Comparison of ENCODE assay signal across 8 cellular contexts in the genomic region with DNA sequence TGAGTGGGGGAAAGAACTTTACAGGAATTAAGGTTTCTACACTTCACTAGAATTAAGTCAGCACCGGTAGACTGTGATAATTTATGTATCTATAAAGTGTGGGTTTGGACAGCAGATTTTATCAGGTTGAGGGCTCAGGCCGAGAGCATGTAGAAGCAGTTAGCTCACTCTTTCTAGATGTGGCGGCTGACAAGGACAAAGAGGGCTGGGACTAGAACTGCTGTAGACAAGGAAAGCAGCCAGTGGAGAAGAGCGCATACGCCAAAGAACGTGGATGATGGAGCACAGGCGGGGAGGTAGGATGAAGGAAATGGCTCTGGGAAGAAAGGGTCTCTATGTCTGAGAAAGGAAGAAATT. TPM values are rescaled to one million over a fixed set of nuclear protein-coding genes. Genes with fewer than 3 reads are reported as not detected.
DNase-seq lines count a peak whose midpoint lies in the region; ATAC-seq and TF ChIP-seq lines count a peak whose summit lies in the region.

No MANE protein-coding gene starts in this region.

- CTCF ChIA-PET in WTC11 (lab: Charles Lee), result interaction anchor here (0.5 to 2.2 kb wide), 32 partner anchors 9 to 730 kb away, joined by 3 to 14 read pairs (median 4); a partner anchor contains a TSS

- H3K9me3 ChIP-seq in neutrophil, result no peaks in the 10 kb centered on the region

- peaks cover 12% of the 10 kb centered on the region for H3K27me3 ChIP-seq in neutrophil

- peaks cover 20% of the 10 kb centered on the region for H3K36me3 ChIP-seq in neutrophil

- peak overlapping the region; percentile 99 for H3K4me3 Mint-ChIP-seq in WTC11

- ATAC-seq in HG03442 (IDR thresholded peaks at IDR 0.05; ENCODE audit: unreplicated experiment), result peak; percentile 19
- ATAC-seq in WTC11, result peak; percentile 49
- ATAC-seq in GM18873 (IDR thresholded peaks at IDR 0.05; ENCODE audit: low FRiP score, unreplicated experiment), result no peak

- H3K27ac ChIP-seq in neutrophil, result peak overlapping the region; percentile 91

- DNase-seq in NCI-H510A treated with DMSO at 0.1 percent for 48 hours (lab: John Stamatoyannopoulos, UW) (peak; percentile 58), NCI-H510A (lab: John Stamatoyannopoulos, UW) (no peak), WTC11 (ENCODE audit: low spot score) (no peak), fibroblast of gingiva (ENCODE audit: low read depth) (peak; percentile 1), COR-L47 (lab: John Stamatoyannopoulos, UW) (no peak)

- H3K9me3 Mint-ChIP-seq in WTC11, result no peaks in the 10 kb centered on the region

- no peak for TF ChIP-seq CTCF in WTC11 (IDR thresholded peaks at IDR 0.05)
- TF ChIP-seq CTCF in neutrophil (IDR thresholded peaks at IDR 0.05), result no peak

- peak overlapping the region in 1 of 2 experiments; percentile 88 for H3K4me3 ChIP-seq in neutrophil (ENCODE audit: low read depth in 1 of 2, low read length in 1 of 2)

- peaks cover 12 to 15% of the 10 kb centered on the region in 2 experiments for H3K4me1 ChIP-seq in neutrophil (ENCODE audit: control insufficient read depth in 1 of 2, insufficient read depth in 1 of 2, low read depth in 1 of 2, low read length in 1 of 2)

- POLR2A ChIA-PET in WTC11 (lab: Charles Lee), result interaction anchor here (0.5 to 0.6 kb wide), 2 partner anchors 353 to 627 kb away, joined by 3 to 5 read pairs; no protein-coding TSS in a partner anchor

- H3K36me3 Mint-ChIP-seq in WTC11, result peaks cover 12% of the 10 kb centered on the region

- 0 out of 2 replicates have a peak overlapping the region, but pooled peaks have one; percentile 98 for H3K27ac Mint-ChIP-seq in WTC11

- H3K4me1 Mint-ChIP-seq in WTC11, result peaks cover 15% of the 10 kb centered on the region

- peaks cover 4% of the 10 kb centered on the region for H3K27me3 Mint-ChIP-seq in WTC11 (ENCODE audit: low read depth)

TF ChIP-seq in WTC11, 78 proteins besides CTCF, POLR2A, EP300 and RAD21:
- TF ChIP-seq, protein P1, sequence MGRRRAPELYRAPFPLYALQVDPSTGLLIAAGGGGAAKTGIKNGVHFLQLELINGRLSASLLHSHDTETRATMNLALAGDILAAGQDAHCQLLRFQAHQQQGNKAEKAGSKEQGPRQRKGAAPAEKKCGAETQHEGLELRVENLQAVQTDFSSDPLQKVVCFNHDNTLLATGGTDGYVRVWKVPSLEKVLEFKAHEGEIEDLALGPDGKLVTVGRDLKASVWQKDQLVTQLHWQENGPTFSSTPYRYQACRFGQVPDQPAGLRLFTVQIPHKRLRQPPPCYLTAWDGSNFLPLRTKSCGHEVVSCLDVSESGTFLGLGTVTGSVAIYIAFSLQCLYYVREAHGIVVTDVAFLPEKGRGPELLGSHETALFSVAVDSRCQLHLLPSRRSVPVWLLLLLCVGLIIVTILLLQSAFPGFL (CRISPR knock-in tag; IDR thresholded peaks at IDR 0.05; ENCODE audit: borderline replicate concordance), result no peak
- TF ChIP-seq GABPB1 (CRISPR knock-in tag; IDR thresholded peaks at IDR 0.05), result no peak
- no peak for TF ChIP-seq MYBL2 (CRISPR knock-in tag; IDR thresholded peaks at IDR 0.05)
- no peak for TF ChIP-seq ZNF232 (CRISPR knock-in tag; IDR thresholded peaks at IDR 0.05)
- TF ChIP-seq, protein P2, sequence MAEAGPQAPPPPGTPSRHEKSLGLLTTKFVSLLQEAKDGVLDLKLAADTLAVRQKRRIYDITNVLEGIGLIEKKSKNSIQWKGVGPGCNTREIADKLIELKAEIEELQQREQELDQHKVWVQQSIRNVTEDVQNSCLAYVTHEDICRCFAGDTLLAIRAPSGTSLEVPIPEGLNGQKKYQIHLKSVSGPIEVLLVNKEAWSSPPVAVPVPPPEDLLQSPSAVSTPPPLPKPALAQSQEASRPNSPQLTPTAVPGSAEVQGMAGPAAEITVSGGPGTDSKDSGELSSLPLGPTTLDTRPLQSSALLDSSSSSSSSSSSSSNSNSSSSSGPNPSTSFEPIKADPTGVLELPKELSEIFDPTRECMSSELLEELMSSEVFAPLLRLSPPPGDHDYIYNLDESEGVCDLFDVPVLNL (CRISPR knock-in tag; IDR thresholded peaks at IDR 0.05; ENCODE audit: borderline replicate concordance, low read depth), result no peak
- TF ChIP-seq, protein P3, sequence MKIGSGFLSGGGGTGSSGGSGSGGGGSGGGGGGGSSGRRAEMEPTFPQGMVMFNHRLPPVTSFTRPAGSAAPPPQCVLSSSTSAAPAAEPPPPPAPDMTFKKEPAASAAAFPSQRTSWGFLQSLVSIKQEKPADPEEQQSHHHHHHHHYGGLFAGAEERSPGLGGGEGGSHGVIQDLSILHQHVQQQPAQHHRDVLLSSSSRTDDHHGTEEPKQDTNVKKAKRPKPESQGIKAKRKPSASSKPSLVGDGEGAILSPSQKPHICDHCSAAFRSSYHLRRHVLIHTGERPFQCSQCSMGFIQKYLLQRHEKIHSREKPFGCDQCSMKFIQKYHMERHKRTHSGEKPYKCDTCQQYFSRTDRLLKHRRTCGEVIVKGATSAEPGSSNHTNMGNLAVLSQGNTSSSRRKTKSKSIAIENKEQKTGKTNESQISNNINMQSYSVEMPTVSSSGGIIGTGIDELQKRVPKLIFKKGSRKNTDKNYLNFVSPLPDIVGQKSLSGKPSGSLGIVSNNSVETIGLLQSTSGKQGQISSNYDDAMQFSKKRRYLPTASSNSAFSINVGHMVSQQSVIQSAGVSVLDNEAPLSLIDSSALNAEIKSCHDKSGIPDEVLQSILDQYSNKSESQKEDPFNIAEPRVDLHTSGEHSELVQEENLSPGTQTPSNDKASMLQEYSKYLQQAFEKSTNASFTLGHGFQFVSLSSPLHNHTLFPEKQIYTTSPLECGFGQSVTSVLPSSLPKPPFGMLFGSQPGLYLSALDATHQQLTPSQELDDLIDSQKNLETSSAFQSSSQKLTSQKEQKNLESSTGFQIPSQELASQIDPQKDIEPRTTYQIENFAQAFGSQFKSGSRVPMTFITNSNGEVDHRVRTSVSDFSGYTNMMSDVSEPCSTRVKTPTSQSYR (CRISPR knock-in tag; IDR thresholded peaks at IDR 0.05), result no peak
- TF ChIP-seq OVOL2 (CRISPR knock-in tag; IDR thresholded peaks at IDR 0.05; ENCODE audit: borderline replicate concordance), result no peak
- TF ChIP-seq, protein P4, sequence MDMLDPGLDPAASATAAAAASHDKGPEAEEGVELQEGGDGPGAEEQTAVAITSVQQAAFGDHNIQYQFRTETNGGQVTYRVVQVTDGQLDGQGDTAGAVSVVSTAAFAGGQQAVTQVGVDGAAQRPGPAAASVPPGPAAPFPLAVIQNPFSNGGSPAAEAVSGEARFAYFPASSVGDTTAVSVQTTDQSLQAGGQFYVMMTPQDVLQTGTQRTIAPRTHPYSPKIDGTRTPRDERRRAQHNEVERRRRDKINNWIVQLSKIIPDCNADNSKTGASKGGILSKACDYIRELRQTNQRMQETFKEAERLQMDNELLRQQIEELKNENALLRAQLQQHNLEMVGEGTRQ (CRISPR knock-in tag; IDR thresholded peaks at IDR 0.05), result no peak
- no peak for TF ChIP-seq ZNF396 (CRISPR knock-in tag; IDR thresholded peaks at IDR 0.05; ENCODE audit: borderline replicate concordance)
- no peak for TF ChIP-seq FOXP1 (CRISPR knock-in tag; IDR thresholded peaks at IDR 0.05; ENCODE audit: borderline replicate concordance)
- no peak for TF ChIP-seq NFE2L1 (CRISPR knock-in tag; IDR thresholded peaks at IDR 0.05)
- no peak for TF ChIP-seq KAT7 (CRISPR knock-in tag; IDR thresholded peaks at IDR 0.05; ENCODE audit: borderline replicate concordance)
- TF ChIP-seq ZNF423 (CRISPR knock-in tag; IDR thresholded peaks at IDR 0.05), result no peak
- no peak for TF ChIP-seq TEAD4 (CRISPR knock-in tag; IDR thresholded peaks at IDR 0.05)
- TF ChIP-seq, protein P5, sequence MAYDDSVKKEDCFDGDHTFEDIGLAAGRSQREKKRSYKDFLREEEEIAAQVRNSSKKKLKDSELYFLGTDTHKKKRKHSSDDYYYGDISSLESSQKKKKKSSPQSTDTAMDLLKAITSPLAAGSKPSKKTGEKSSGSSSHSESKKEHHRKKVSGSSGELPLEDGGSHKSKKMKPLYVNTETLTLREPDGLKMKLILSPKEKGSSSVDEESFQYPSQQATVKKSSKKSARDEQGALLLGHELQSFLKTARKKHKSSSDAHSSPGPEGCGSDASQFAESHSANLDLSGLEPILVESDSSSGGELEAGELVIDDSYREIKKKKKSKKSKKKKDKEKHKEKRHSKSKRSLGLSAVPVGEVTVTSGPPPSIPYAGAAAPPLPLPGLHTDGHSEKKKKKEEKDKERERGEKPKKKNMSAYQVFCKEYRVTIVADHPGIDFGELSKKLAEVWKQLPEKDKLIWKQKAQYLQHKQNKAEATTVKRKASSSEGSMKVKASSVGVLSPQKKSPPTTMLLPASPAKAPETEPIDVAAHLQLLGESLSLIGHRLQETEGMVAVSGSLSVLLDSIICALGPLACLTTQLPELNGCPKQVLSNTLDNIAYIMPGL (CRISPR knock-in tag; IDR thresholded peaks at IDR 0.05), result no peak
- TF ChIP-seq ZNF219 (CRISPR knock-in tag; IDR thresholded peaks at IDR 0.05; ENCODE audit: borderline replicate concordance), result no peak

RNA-seq across cellular contexts. Expression of a gene that starts 0.5 kb away (rescaled TPM):
- 37.4 to 41.1 TPM (median 39.3 TPM) in 3 replicates for total RNA-seq in WTC11 (2021)

Comparison
In these comparisons a context has a peak if more than half of its experiments do, and no peak if none do; other contexts are left out.
1. DNase-seq: peak in NCI-H510A treated with DMSO at 0.1 percent for 48 hours (single experiment) and fibroblast of gingiva (single experiment); none in NCI-H510A (single experiment), WTC11 (single experiment) and COR-L47 (single experiment).